8 cellular contexts compared by ENCODE assay signal in the genomic region with DNA sequence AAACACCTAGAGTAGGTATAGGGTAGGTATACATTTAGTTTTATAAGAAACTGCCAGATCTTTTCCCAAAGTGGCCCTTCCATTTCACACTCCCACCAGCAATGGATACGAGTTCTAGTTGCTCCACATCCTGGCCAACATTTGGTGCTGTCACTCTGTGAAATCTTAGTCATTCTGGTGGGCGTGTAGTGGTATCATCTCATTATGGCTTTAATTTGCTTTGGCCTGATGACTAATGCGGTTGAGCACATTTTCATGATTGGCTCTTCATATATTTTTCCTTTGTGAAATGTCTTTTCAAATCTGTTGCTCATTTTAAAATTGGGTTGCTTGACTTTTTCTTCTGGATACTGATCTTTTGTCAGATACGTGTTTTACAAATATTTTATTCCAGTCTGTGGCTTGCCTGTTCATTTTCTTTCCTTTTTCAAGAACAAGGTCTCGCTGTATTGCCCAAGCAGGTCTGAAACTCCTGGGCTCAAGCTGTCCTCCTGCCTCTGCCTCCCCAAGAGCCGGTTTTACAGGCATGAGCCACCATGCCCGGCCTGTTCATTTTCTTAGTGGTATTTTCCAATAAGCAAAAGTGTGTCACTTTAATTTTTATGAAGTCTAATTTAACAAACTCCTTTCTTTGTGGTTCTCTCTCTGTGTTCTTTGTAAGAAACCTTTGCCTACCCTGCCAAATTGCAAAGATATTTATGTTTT.
DNase-seq lines count a peak whose midpoint lies in the region; ATAC-seq and TF ChIP-seq lines count a peak whose summit lies in the region.

No MANE protein-coding gene starts in this region.

- H3K27ac ChIP-seq in thyroid gland: peak overlapping the region; percentile 1 to 70 (median 44)

- intact Hi-C loops in activated naive CD4-positive, alpha-beta T cell treated with anti-CD3 and anti-CD28 coated beads for 36 hours (cut with micrococcal nuclease): loop anchor here (1.0 to 5.0 kb wide), 2 partner anchors 9 to 314 kb away; no protein-coding TSS in a partner anchor
- intact Hi-C loops in thyroid gland (cut with DNase I): loop anchor here (5.0 kb wide), 1 partner anchor 94 kb away; no protein-coding TSS in a partner anchor

- peaks cover 19 to 22% of the 10 kb centered on the region in 2 donors for H3K4me1 ChIP-seq in thyroid gland

- no peaks in the 10 kb centered on the region for H3K36me3 Mint-ChIP-seq in activated naive CD4-positive, alpha-beta T cell treated with anti-CD3 and anti-CD28 coated beads for 36 hours (ENCODE audit: low read depth)
- peaks cover 21% of the 10 kb centered on the region for H3K36me3 Mint-ChIP-seq in activated CD8-positive, alpha-beta T cell treated with anti-CD3 and anti-CD28 coated beads, Interleukin-2, amount 10 ng/mL, durations not matched to agents 7 days and 5 days (ENCODE audit: low read depth)

- H3K9me3 Mint-ChIP-seq in activated naive CD4-positive, alpha-beta T cell treated with anti-CD3 and anti-CD28 coated beads for 36 hours: peaks cover 6% of the 10 kb centered on the region
- H3K9me3 Mint-ChIP-seq in activated CD8-positive, alpha-beta T cell treated with anti-CD3 and anti-CD28 coated beads, Interleukin-2, amount 10 ng/mL, durations not matched to agents 7 days and 5 days (ENCODE audit: insufficient read depth): peaks cover 22% of the 10 kb centered on the region

- TF ChIP-seq CTCF in foreskin fibroblast (IDR thresholded peaks at IDR 0.05; ENCODE audit: low read depth, low read length) (no peak), thyroid gland (IDR thresholded peaks at IDR 0.05) (no peak)

- no peak overlapping the region for H3K4me3 Mint-ChIP-seq in activated naive CD4-positive, alpha-beta T cell treated with anti-CD3 and anti-CD28 coated beads for 36 hours
- peak overlapping the region; percentile 76 for H3K4me3 Mint-ChIP-seq in activated CD8-positive, alpha-beta T cell treated with anti-CD3 and anti-CD28 coated beads, Interleukin-2, amount 10 ng/mL, durations not matched to agents 7 days and 5 days

- H3K27me3 ChIP-seq in thyroid gland: no peaks in the 10 kb centered on the region

- POLR2A ChIA-PET in activated CD8-positive, alpha-beta T cell treated with anti-CD3 and anti-CD28 coated beads, Interleukin-2, amount 10 ng/mL, durations not matched to agents 7 days and 5 days (lab: Charles Lee): interaction anchor here (0.9 to 2.9 kb wide), 4 partner anchors 40 to 112 kb away, joined by 4 to 9 read pairs (median 6); no protein-coding TSS in a partner anchor

- no peak for ATAC-seq in activated CD8-positive, alpha-beta T cell treated with anti-CD3 and anti-CD28 coated beads, Interleukin-2, amount 10 ng/mL, durations not matched to agents 7 days and 5 days
- ATAC-seq in GM18505 (IDR thresholded peaks at IDR 0.05; ENCODE audit: unreplicated experiment): no peak
- ATAC-seq in GM19023 (IDR thresholded peaks at IDR 0.05; ENCODE audit: unreplicated experiment): no peak
- ATAC-seq in HG03460 (IDR thresholded peaks at IDR 0.05; ENCODE audit: unreplicated experiment): no peak

- no peaks in the 10 kb centered on the region for H3K36me3 ChIP-seq in thyroid gland

- CTCF ChIA-PET in activated naive CD4-positive, alpha-beta T cell treated with anti-CD3 and anti-CD28 coated beads for 36 hours (lab: Charles Lee): interaction anchor here (0.6 to 4.2 kb wide), 8 partner anchors 7 to 162 kb away, joined by 3 to 30 read pairs (median 8); no protein-coding TSS in a partner anchor
- CTCF ChIA-PET in activated CD8-positive, alpha-beta T cell treated with anti-CD3 and anti-CD28 coated beads, Interleukin-2, amount 10 ng/mL, durations not matched to agents 7 days and 5 days (lab: Charles Lee): interaction anchor here (0.8 to 3.9 kb wide), 16 partner anchors 25 to 161 kb away, joined by 3 to 59 read pairs (median 8); no protein-coding TSS in a partner anchor

- H3K4me3 ChIP-seq in foreskin fibroblast (ENCODE audit: low read depth in 1 of 2, low read length in 2 of 2) (no peak overlapping the region), thyroid gland (replicated peaks in 1 of 3) (no peak overlapping the region)

- TF ChIP-seq POLR2A in thyroid gland (IDR thresholded peaks at IDR 0.05): no peak
- no peak for TF ChIP-seq POLR2A in GM18505 (IDR thresholded peaks at IDR 0.05; ENCODE audit: borderline replicate concordance, extremely low read depth, insufficient read depth, insufficient read length)

- no peaks in the 10 kb centered on the region for H3K9me3 ChIP-seq in thyroid gland

- H3K4me1 Mint-ChIP-seq in activated naive CD4-positive, alpha-beta T cell treated with anti-CD3 and anti-CD28 coated beads for 36 hours (ENCODE audit: low read depth): peaks cover 31% of the 10 kb centered on the region
- peaks cover 49% of the 10 kb centered on the region for H3K4me1 Mint-ChIP-seq in activated CD8-positive, alpha-beta T cell treated with anti-CD3 and anti-CD28 coated beads, Interleukin-2, amount 10 ng/mL, durations not matched to agents 7 days and 5 days (ENCODE audit: low read depth)

- no peaks in the 10 kb centered on the region for H3K27me3 Mint-ChIP-seq in activated naive CD4-positive, alpha-beta T cell treated with anti-CD3 and anti-CD28 coated beads for 36 hours (ENCODE audit: low read depth)
- H3K27me3 Mint-ChIP-seq in activated CD8-positive, alpha-beta T cell treated with anti-CD3 and anti-CD28 coated beads, Interleukin-2, amount 10 ng/mL, durations not matched to agents 7 days and 5 days (ENCODE audit: low read depth): peaks cover 2% of the 10 kb centered on the region

- H3K27ac Mint-ChIP-seq in activated naive CD4-positive, alpha-beta T cell treated with anti-CD3 and anti-CD28 coated beads for 36 hours: peak overlapping the region; percentile 27
- peak overlapping the region; percentile 88 for H3K27ac Mint-ChIP-seq in activated CD8-positive, alpha-beta T cell treated with anti-CD3 and anti-CD28 coated beads, Interleukin-2, amount 10 ng/mL, durations not matched to agents 7 days and 5 days

- DNase-seq in activated naive CD4-positive, alpha-beta T cell treated with anti-CD3 and anti-CD28 coated beads for 36 hours: peak; percentile 57
- DNase-seq in activated naive CD4-positive, alpha-beta T cell treated with anti-CD3 and anti-CD28 coated beads, Interleukin-2, amount 50 U/mL, for 16 hours: no peak
- no peak for DNase-seq in activated CD8-positive, alpha-beta T cell treated with anti-CD3 and anti-CD28 coated beads, Interleukin-2, amount 10 ng/mL, durations not matched to agents 7 days and 5 days
- DNase-seq in foreskin fibroblast (peak; percentile 90 to 95), thyroid gland (peak in 1 of 2 donors; percentile 4)

- 89 to 90% methylated on average over 7 of the region's 7 CpGs for WGBS in thyroid gland, 2 donors

Comparison
In these comparisons a context has a peak if more than half of its experiments do, and no peak if none do; other contexts are left out.
1. DNase-seq: peak in activated naive CD4-positive, alpha-beta T cell treated with anti-CD3 and anti-CD28 coated beads for 36 hours (single experiment) and foreskin fibroblast (2 of 2); none in activated naive CD4-positive, alpha-beta T cell treated with anti-CD3 and anti-CD28 coated beads, Interleukin-2, amount 50 U/mL, for 16 hours (single experiment) and activated CD8-positive, alpha-beta T cell treated with anti-CD3 and anti-CD28 coated beads, Interleukin-2, amount 10 ng/mL, durations not matched to agents 7 days and 5 days (single experiment).